In genomic region chr2:30310955-30311354, GRCh38 we compare ENCODE assay signal across 12 cellular contexts.
DNase-seq lines count a peak whose midpoint lies in the region; ATAC-seq lines count a peak whose summit lies in the region.
"Had no signal": no experiment of that assay in that cellular context is flagged by ENCODE, and none has a peak within 500 bp of the region (broad histone marks: within the 10 kb centered on the region; RNA-seq: fewer than 3 reads in every experiment).

No MANE protein-coding gene starts in this region.

- no peaks in the 10 kb centered on the region for H3K9me2 ChIP-seq in Karpas-422 (replicated peaks; ENCODE audit: insufficient read depth, low read length)

- H3K27ac ChIP-seq in Karpas-422 (ENCODE audit: low read length) = no peak overlapping the region
- H3K27ac ChIP-seq: prostate gland had no signal

- DNase-seq in Karpas-422 (no peak), AG20443 (ENCODE audit: low spot score) (no peak), NCI-H748 (lab: John Stamatoyannopoulos, UW; ENCODE audit: unreplicated experiment) (no peak), SK-N-DZ (ENCODE audit: low spot score) (no peak)
- peak in 1 of 10 donors; percentile 19 for DNase-seq in naive thymus-derived CD8-positive, alpha-beta T cell
- DNase-seq: activated gamma-delta T cell, DMS79 treated with DMSO at 0.1 percent for 48 hours, head of caudate nucleus had no signal

- POLR2A ChIA-PET in naive thymus-derived CD8-positive, alpha-beta T cell (lab: Charles Lee) = interaction anchor here (0.6 to 1.4 kb wide), 4 partner anchors 26 to 112 kb away, joined by 3 to 6 read pairs (median 4); no protein-coding TSS in a partner anchor

- no peak overlapping the region for H3K9ac ChIP-seq in Karpas-422 (ENCODE audit: low read length)

- peak overlapping the region; percentile 16 to 87 (median 76) for H3K27ac Mint-ChIP-seq in naive thymus-derived CD8-positive, alpha-beta T cell

- H3K27me3 ChIP-seq in Karpas-422 (ENCODE audit: low read length) = no peaks in the 10 kb centered on the region

- peak overlapping the region; percentile 26 for H3K4me2 ChIP-seq in Karpas-422 (ENCODE audit: low read depth, low read length, poor library complexity, severe bottlenecking)

- peaks cover 0 to 4% (median 0%) of the 10 kb centered on the region in 3 donors for H3K36me3 Mint-ChIP-seq in naive thymus-derived CD8-positive, alpha-beta T cell

- H3K9me3 Mint-ChIP-seq in naive thymus-derived CD8-positive, alpha-beta T cell = peaks cover 0 to 9% (median 3%) of the 10 kb centered on the region in 9 donors

- H3K4me3 Mint-ChIP-seq in naive thymus-derived CD8-positive, alpha-beta T cell = peak overlapping the region in 9 of 10 donors; percentile 6 to 70 (median 52)

- H3K4me1 Mint-ChIP-seq in naive thymus-derived CD8-positive, alpha-beta T cell = peaks cover 24 to 64% (median 62%) of the 10 kb centered on the region in 4 donors

- H2AFZ ChIP-seq in Karpas-422 (ENCODE audit: low read length) = no peak overlapping the region

- no peaks in the 10 kb centered on the region for H3K79me2 ChIP-seq in Karpas-422 (ENCODE audit: low read length)

- H3K27me3 Mint-ChIP-seq in naive thymus-derived CD8-positive, alpha-beta T cell = no peaks in the 10 kb centered on the region

- no peaks in the 10 kb centered on the region for H3K9me3 ChIP-seq in Karpas-422 (ENCODE audit: low read length)
- H3K9me3 ChIP-seq: prostate gland had no signal

- no peaks in the 10 kb centered on the region for H3K36me3 ChIP-seq in Karpas-422 (ENCODE audit: insufficient read depth, low read length)
- H3K36me3 ChIP-seq: prostate gland had no signal

- H3K4me1 ChIP-seq in Karpas-422 (ENCODE audit: low read length) = peaks cover 8% of the 10 kb centered on the region
- H3K4me1 ChIP-seq: prostate gland had no signal

- ATAC-seq in GM18873 (IDR thresholded peaks at IDR 0.05; ENCODE audit: low FRiP score, unreplicated experiment) = peak; percentile 46
- peak; percentile 77 for ATAC-seq in GM21529 (IDR thresholded peaks at IDR 0.05; ENCODE audit: unreplicated experiment)
- ATAC-seq in naive thymus-derived CD8-positive, alpha-beta T cell = peak; percentile 32 to 47

- no peak overlapping the region for H3K4me3 ChIP-seq in Karpas-422 (ENCODE audit: low read length)
- H3K4me3 ChIP-seq: lung, prostate gland had no signal

- H4K20me1 ChIP-seq in Karpas-422 (ENCODE audit: insufficient read depth, low read depth, low read length) = no peaks in the 10 kb centered on the region
